1 cellular context compared by ENCODE assay signal in the genomic region with DNA sequence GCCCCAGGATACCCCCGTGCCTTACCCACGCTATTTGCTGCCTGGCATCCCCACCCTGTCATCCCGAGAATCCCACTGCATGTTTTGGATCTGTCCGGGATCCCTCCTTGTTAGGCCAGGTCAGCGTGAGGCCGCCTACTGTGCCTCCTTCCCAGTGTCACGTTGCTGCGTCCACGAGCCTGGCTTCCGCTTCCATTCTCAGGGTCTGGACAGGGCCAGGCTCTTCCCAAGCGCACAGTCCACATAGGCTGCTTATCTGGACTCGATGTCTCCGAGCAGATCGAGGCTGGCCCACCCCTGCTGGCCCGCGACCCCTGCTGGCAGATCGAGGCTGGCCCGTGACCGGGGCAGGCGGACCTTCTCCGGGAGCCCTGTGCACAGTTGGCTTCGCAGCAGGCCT.
TF ChIP-seq lines count a peak whose summit lies in the region.

No MANE protein-coding gene starts in this region.

TF ChIP-seq in HepG2, 621 proteins besides CTCF, POLR2A, EP300 and RAD21:
- TF ChIP-seq ZNF331 (CRISPR knock-in tag; IDR thresholded peaks at IDR 0.05) (no peak), STAG1 (CRISPR knock-in tag; IDR thresholded peaks at IDR 0.05) (no peak), NFIC (IDR thresholded peaks at IDR 0.05; ENCODE audit: low read length) (no peak), RFX3 (CRISPR knock-in tag; IDR thresholded peaks at IDR 0.05) (no peak), ZSCAN9 (CRISPR knock-in tag; IDR thresholded peaks at IDR 0.05; ENCODE audit: borderline replicate concordance) (no peak), SALL2 (CRISPR knock-in tag; IDR thresholded peaks at IDR 0.05) (no peak), ZNF205 (CRISPR knock-in tag; IDR thresholded peaks at IDR 0.05) (no peak), PPARG (CRISPR knock-in tag; conservative IDR thresholded peaks at IDR 0.05) (no peak), SUZ12 (IDR thresholded peaks at IDR 0.05; ENCODE audit: low read depth, low read length) (no peak), ZBTB38 (CRISPR knock-in tag; IDR thresholded peaks at IDR 0.05) (0 out of 2 replicates have a peak, but pooled peaks have one; percentile 25), HDAC6 (IDR thresholded peaks at IDR 0.05; ENCODE audit: low read depth, low read length) (no peak), AGO2 (optimal IDR thresholded peaks at IDR 0.05; ENCODE audit: low read depth, low read length) (peak; percentile 23), ARNT2 (CRISPR knock-in tag; IDR thresholded peaks at IDR 0.05; ENCODE audit: low read depth) (no peak), ZNF777 (CRISPR knock-in tag; IDR thresholded peaks at IDR 0.05) (no peak)
- TF ChIP-seq, protein P1, sequence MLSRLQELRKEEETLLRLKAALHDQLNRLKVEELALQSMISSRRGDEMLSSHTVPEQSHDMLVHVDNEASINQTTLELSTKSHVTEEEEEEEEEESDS (CRISPR knock-in tag; IDR thresholded peaks at IDR 0.05; ENCODE audit: borderline replicate concordance) = no peak
- TF ChIP-seq, protein P2, sequence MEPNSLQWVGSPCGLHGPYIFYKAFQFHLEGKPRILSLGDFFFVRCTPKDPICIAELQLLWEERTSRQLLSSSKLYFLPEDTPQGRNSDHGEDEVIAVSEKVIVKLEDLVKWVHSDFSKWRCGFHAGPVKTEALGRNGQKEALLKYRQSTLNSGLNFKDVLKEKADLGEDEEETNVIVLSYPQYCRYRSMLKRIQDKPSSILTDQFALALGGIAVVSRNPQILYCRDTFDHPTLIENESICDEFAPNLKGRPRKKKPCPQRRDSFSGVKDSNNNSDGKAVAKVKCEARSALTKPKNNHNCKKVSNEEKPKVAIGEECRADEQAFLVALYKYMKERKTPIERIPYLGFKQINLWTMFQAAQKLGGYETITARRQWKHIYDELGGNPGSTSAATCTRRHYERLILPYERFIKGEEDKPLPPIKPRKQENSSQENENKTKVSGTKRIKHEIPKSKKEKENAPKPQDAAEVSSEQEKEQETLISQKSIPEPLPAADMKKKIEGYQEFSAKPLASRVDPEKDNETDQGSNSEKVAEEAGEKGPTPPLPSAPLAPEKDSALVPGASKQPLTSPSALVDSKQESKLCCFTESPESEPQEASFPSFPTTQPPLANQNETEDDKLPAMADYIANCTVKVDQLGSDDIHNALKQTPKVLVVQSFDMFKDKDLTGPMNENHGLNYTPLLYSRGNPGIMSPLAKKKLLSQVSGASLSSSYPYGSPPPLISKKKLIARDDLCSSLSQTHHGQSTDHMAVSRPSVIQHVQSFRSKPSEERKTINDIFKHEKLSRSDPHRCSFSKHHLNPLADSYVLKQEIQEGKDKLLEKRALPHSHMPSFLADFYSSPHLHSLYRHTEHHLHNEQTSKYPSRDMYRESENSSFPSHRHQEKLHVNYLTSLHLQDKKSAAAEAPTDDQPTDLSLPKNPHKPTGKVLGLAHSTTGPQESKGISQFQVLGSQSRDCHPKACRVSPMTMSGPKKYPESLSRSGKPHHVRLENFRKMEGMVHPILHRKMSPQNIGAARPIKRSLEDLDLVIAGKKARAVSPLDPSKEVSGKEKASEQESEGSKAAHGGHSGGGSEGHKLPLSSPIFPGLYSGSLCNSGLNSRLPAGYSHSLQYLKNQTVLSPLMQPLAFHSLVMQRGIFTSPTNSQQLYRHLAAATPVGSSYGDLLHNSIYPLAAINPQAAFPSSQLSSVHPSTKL (CRISPR knock-in tag; IDR thresholded peaks at IDR 0.05) = no peak
